1 cellular context compared by ENCODE assay signal in genomic region chr1:247368501-247368900, GRCh38.
TF ChIP-seq lines count a peak whose summit lies in the region.

No MANE protein-coding gene starts in this region.

TF ChIP-seq in K562, 482 proteins besides CTCF, POLR2A, EP300 and RAD21:
- TF ChIP-seq EP400 (IDR thresholded peaks at IDR 0.05) (no peak), ZBTB2 (IDR thresholded peaks at IDR 0.05) (no peak), GATA2 (CRISPR knock-in tag; IDR thresholded peaks at IDR 0.05) (no peak), XRCC3 (IDR thresholded peaks at IDR 0.05) (no peak), ZNF79 (CRISPR knock-in tag; IDR thresholded peaks at IDR 0.05; ENCODE audit: low read depth) (peak; percentile 49; the same call in 1 of the 2 replicates), E2F3 (CRISPR knock-in tag; IDR thresholded peaks at IDR 0.05) (0 out of 2 replicates have a peak, but pooled peaks have one; percentile 15), ATF2 (CRISPR knock-in tag; IDR thresholded peaks at IDR 0.05) (no peak), ZNF586 (CRISPR knock-in tag; conservative IDR thresholded peaks at IDR 0.05) (no peak), PTTG1 (tag; IDR thresholded peaks at IDR 0.05; ENCODE audit: low read depth) (no peak), HDAC6 (IDR thresholded peaks at IDR 0.05; ENCODE audit: low read depth, low read length) (no peak), ZNF282 (CRISPR knock-in tag; IDR thresholded peaks at IDR 0.05) (no peak), ZNF444 (CRISPR knock-in tag; IDR thresholded peaks at IDR 0.05) (no peak), TAF1 (IDR thresholded peaks at IDR 0.05; ENCODE audit: control insufficient read depth, extremely low read depth, insufficient read depth, low read length, severe bottlenecking) (no peak), ZNF780A (CRISPR knock-in tag; IDR thresholded peaks at IDR 0.05) (no peak), ZFP30 (CRISPR knock-in tag; IDR thresholded peaks at IDR 0.05; ENCODE audit: borderline replicate concordance) (no peak), ZBTB26 (CRISPR knock-in tag; IDR thresholded peaks at IDR 0.05) (no peak), IRF2 (CRISPR knock-in tag; IDR thresholded peaks at IDR 0.05) (no peak), CBX2 (IDR thresholded peaks at IDR 0.05; ENCODE audit: insufficient read depth, low read length, poor library complexity, severe bottlenecking) (no peak), ELF1 (tag; IDR thresholded peaks at IDR 0.05) (no peak), NR1H2 (CRISPR knock-in tag; IDR thresholded peaks at IDR 0.05) (no peak), ERF (CRISPR knock-in tag; IDR thresholded peaks at IDR 0.05) (no peak), MTA3 (IDR thresholded peaks at IDR 0.05; ENCODE audit: borderline replicate concordance) (no peak), CBFA2T3 (IDR thresholded peaks at IDR 0.05) (no peak), FOXK1 (CRISPR knock-in tag; IDR thresholded peaks at IDR 0.05; ENCODE audit: borderline replicate concordance) (no peak), SMARCB1 (IDR thresholded peaks at IDR 0.05; ENCODE audit: insufficient read length, low read depth) (no peak), MYC (IDR thresholded peaks at IDR 0.05; ENCODE audit: low read depth, low read length) (no peak), MYC (CRISPR knock-in tag; IDR thresholded peaks at IDR 0.05; ENCODE audit: borderline replicate concordance, low read depth) (no peak), HNRNPK (IDR thresholded peaks at IDR 0.05; ENCODE audit: low read depth, low read length, poor library complexity, severe bottlenecking) (no peak), BCL6 (CRISPR knock-in tag; IDR thresholded peaks at IDR 0.05) (no peak), ZNF311 (CRISPR knock-in tag; IDR thresholded peaks at IDR 0.05) (peak; percentile 73), HIVEP1 (CRISPR knock-in tag; IDR thresholded peaks at IDR 0.05) (0 out of 2 replicates have a peak, but pooled peaks have one; percentile 35), CCNT2 (IDR thresholded peaks at IDR 0.05; ENCODE audit: borderline replicate concordance, extremely low read depth, insufficient read length, low read depth, low read length) (no peak), STAT6 (CRISPR knock-in tag; IDR thresholded peaks at IDR 0.05) (no peak), TSHZ1 (CRISPR knock-in tag; IDR thresholded peaks at IDR 0.05) (0 out of 2 replicates have a peak, but pooled peaks have one; percentile 31), KAT7 (CRISPR knock-in tag; IDR thresholded peaks at IDR 0.05; ENCODE audit: borderline replicate concordance) (no peak), ZNF766 (CRISPR knock-in tag; conservative IDR thresholded peaks at IDR 0.05) (no peak), MED1 (CRISPR knock-in tag; IDR thresholded peaks at IDR 0.05; ENCODE audit: borderline replicate concordance) (no peak), DDX20 (tag; IDR thresholded peaks at IDR 0.05; ENCODE audit: low read depth) (no peak), USF1 (CRISPR knock-in tag; IDR thresholded peaks at IDR 0.05) (no peak), ZNF436 (CRISPR knock-in tag; IDR thresholded peaks at IDR 0.05) (no peak), ZNF23 (CRISPR knock-in tag; IDR thresholded peaks at IDR 0.05) (no peak), ZNF24 (IDR thresholded peaks at IDR 0.05) (no peak), ZNF134 (CRISPR knock-in tag; conservative IDR thresholded peaks at IDR 0.05) (0 out of 2 replicates have a peak, but pooled peaks have one; percentile 40)
TF ChIP-seq in K562: peak in this region for 6.
